Comparison of ENCODE assay signal across 25 cellular contexts in the genomic region with DNA sequence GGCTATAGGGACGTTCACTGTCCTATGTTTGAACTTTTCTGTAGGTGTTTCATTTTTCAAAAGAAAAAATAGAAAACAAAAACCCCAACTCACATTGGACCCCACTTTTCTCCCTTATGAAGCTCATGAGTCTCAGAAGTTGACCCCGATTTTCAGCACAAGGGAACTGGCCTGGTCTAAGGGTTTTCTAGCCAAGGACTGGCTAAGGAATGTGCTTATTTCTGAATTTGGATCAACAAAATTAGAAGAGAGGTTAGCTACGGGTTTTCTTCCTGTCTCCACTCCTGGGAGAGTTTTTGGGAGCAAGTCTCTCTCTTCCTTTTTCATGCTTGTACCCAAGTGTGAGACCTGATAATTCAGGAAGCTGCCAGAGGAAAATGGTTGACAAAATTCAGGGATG.
DNase-seq lines count a peak whose midpoint lies in the region; ATAC-seq and TF ChIP-seq lines count a peak whose summit lies in the region.
"Had no signal": no experiment of that assay in that cellular context is flagged by ENCODE, and none has a peak within 500 bp of the region (broad histone marks: within the 10 kb centered on the region; RNA-seq: fewer than 3 reads in every experiment).

No MANE protein-coding gene starts in this region.

- H3K4me1 Mint-ChIP-seq in natural killer cell, result peaks cover 6 to 23% of the 10 kb centered on the region in 2 donors
- no peaks in the 10 kb centered on the region for H3K4me1 Mint-ChIP-seq in natural killer cell treated with Interleukin-12 subunit alpha and Interleukin-12 subunit beta and Interleukin-15 and Interleukin-18, amount 100 ng/mL, for 72 hours (ENCODE audit: low read depth in 2 of 2)
- H3K4me1 Mint-ChIP-seq: CD14-positive monocyte had no signal

- no peaks in the 10 kb centered on the region for H3K9me3 Mint-ChIP-seq in natural killer cell
- no peaks in the 10 kb centered on the region for H3K9me3 Mint-ChIP-seq in natural killer cell treated with Interleukin-12 subunit alpha and Interleukin-12 subunit beta and Interleukin-15 and Interleukin-18, amount 100 ng/mL, for 72 hours
- H3K9me3 Mint-ChIP-seq: CD4-positive, alpha-beta memory T cell; CD4-positive, CD25-positive, alpha-beta regulatory T cell had no signal

- H3K27me3 Mint-ChIP-seq in natural killer cell (ENCODE audit: low read depth in 2 of 2), result no peaks in the 10 kb centered on the region
- H3K27me3 Mint-ChIP-seq in natural killer cell treated with Interleukin-12 subunit alpha and Interleukin-12 subunit beta and Interleukin-15 and Interleukin-18, amount 100 ng/mL, for 72 hours, result no peaks in the 10 kb centered on the region
- H3K27me3 Mint-ChIP-seq: CD4-positive, alpha-beta memory T cell; CD4-positive, CD25-positive, alpha-beta regulatory T cell; CD8-positive, alpha-beta memory T cell had no signal

- no peaks in the 10 kb centered on the region for H3K9me3 ChIP-seq in adipocyte (ENCODE audit: control insufficient read depth, low read length)
- H3K9me3 ChIP-seq: A549, BE2C, BLaER1 had no signal

- no peak for DNase-seq in Right ventricle myocardium superior
- no peak for DNase-seq in cardiac septum (ENCODE audit: low spot score)
- DNase-seq in natural killer cell, result no peak
- DNase-seq in natural killer cell treated with Interleukin-12 subunit alpha and Interleukin-12 subunit beta and Interleukin-15 and Interleukin-18, amount 100 ng/mL, for 72 hours (ENCODE audit: low spot score), result no peak
- no peak for DNase-seq in adipocyte (ENCODE audit: low read depth)
- no peak for DNase-seq in amygdala (lab: John Stamatoyannopoulos, UW)
- DNase-seq: ACHN; BE2C; C1 segment of cervical spinal cord; CD4-positive, alpha-beta memory T cell; CD4-positive, CD25-positive, alpha-beta regulatory T cell; CD8-positive, alpha-beta memory T cell; COR-L47; DMS 273 treated with DMSO at 0.1 percent for 48 hours; DMS153; DMS53; DMS79; DND-41; EL; GDM1 had no signal

- no peak for TF ChIP-seq CTCF in natural killer cell (IDR thresholded peaks at IDR 0.05)

- H3K9ac ChIP-seq in adipocyte (ENCODE audit: low read length), result no peak overlapping the region
- H3K9ac ChIP-seq: BLaER1 had no signal

- peak overlapping the region; percentile 23 to 45 for H3K27ac Mint-ChIP-seq in natural killer cell
- H3K27ac Mint-ChIP-seq in natural killer cell treated with Interleukin-12 subunit alpha and Interleukin-12 subunit beta and Interleukin-15 and Interleukin-18, amount 100 ng/mL, for 72 hours, result no peak overlapping the region
- H3K27ac Mint-ChIP-seq: CD14-positive monocyte had no signal

- ATAC-seq in Right ventricle myocardium superior (ENCODE audit: poor library complexity), result peak; percentile 46
- ATAC-seq in natural killer cell, result no peak
- no peak for ATAC-seq in natural killer cell treated with Interleukin-12 subunit alpha and Interleukin-12 subunit beta and Interleukin-15 and Interleukin-18, amount 100 ng/mL, for 72 hours
- no peak for ATAC-seq in HG03135 (IDR thresholded peaks at IDR 0.05; ENCODE audit: unreplicated experiment)
- ATAC-seq: A549, GM12878 had no signal

- peaks cover 23% of the 10 kb centered on the region for H3K4me1 ChIP-seq in adipocyte (ENCODE audit: control insufficient read depth, insufficient read depth, low read length)
- H3K4me1 ChIP-seq: BE2C, BLaER1 had no signal

- H3K4me3 ChIP-seq in adipocyte (ENCODE audit: low read length), result peak overlapping the region; percentile 9
- H3K4me3 ChIP-seq: A549, BLaER1, GM12878 had no signal

- intact Hi-C loops in Right ventricle myocardium superior (cut with DNase I), result no loop called here
- intact Hi-C loops in cardiac septum (cut with DNase I), result no loop called here
- intact Hi-C loops in natural killer cell (cut with micrococcal nuclease), result no loop called here

- H3K27me3 ChIP-seq in adipocyte (replicated peaks; ENCODE audit: control insufficient read depth, insufficient read depth, low read length), result no peaks in the 10 kb centered on the region
- H3K27me3 ChIP-seq: BE2C, BLaER1 had no signal

- no peak overlapping the region for H3K4me3 Mint-ChIP-seq in natural killer cell
- no peak overlapping the region for H3K4me3 Mint-ChIP-seq in natural killer cell treated with Interleukin-12 subunit alpha and Interleukin-12 subunit beta and Interleukin-15 and Interleukin-18, amount 100 ng/mL, for 72 hours
- H3K4me3 Mint-ChIP-seq: CD14-positive monocyte; CD4-positive, alpha-beta memory T cell; CD8-positive, alpha-beta memory T cell had no signal

- no peaks in the 10 kb centered on the region for H3K36me3 ChIP-seq in adipocyte (ENCODE audit: control insufficient read depth, insufficient read depth, low read length, severe bottlenecking)
- H3K36me3 ChIP-seq: BE2C had no signal

- peaks cover 8% of the 10 kb centered on the region for H3K36me3 Mint-ChIP-seq in natural killer cell
- H3K36me3 Mint-ChIP-seq in natural killer cell treated with Interleukin-12 subunit alpha and Interleukin-12 subunit beta and Interleukin-15 and Interleukin-18, amount 100 ng/mL, for 72 hours, result no peaks in the 10 kb centered on the region
- H3K36me3 Mint-ChIP-seq: CD14-positive monocyte had no signal

Comparison
In these comparisons a context has a peak if more than half of its experiments do, and no peak if none do; other contexts are left out.
1. H3K27ac Mint-ChIP-seq: peak in natural killer cell (2 of 2); none in natural killer cell treated with Interleukin-12 subunit alpha and Interleukin-12 subunit beta and Interleukin-15 and Interleukin-18, amount 100 ng/mL, for 72 hours (0 of 2).